Comparison of ENCODE assay signal across 19 cellular contexts in genomic region chr1:96474985-96475743, GRCh38.
"Had no signal": no experiment of that assay in that cellular context is flagged by ENCODE, and none has a peak within 500 bp of the region (broad histone marks: within the 10 kb centered on the region; RNA-seq: fewer than 3 reads in every experiment).

No MANE protein-coding gene starts in this region.

- H3K4me3 ChIP-seq: coronary artery, mucosa of descending colon, ovary, psoas muscle, suprapubic skin, transverse colon had no signal

- H3K4me1 ChIP-seq: psoas muscle, transverse colon had no signal

- H3K9me3 ChIP-seq: mucosa of descending colon, ovary, psoas muscle, suprapubic skin, transverse colon had no signal

- H3K36me3 ChIP-seq: brain microvascular endothelial cell, ovary, suprapubic skin, transverse colon had no signal

- H3K27me3 ChIP-seq: brain microvascular endothelial cell, ovary, suprapubic skin, transverse colon had no signal

- DNase-seq: activated CD4-positive, alpha-beta T cell treated with anti-CD3 and anti-CD28 coated beads, Interleukin-2, amount 10 ng/mL, durations not matched to agents 7 days and 5 days; activated CD8-positive, alpha-beta T cell treated with anti-CD3 and anti-CD28 coated beads, Interleukin-2, amount 10 ng/mL, durations not matched to agents 7 days and 5 days; activated naive CD4-positive, alpha-beta T cell treated with anti-CD3 and anti-CD28 coated beads for 36 hours; activated naive CD8-positive, alpha-beta T cell treated with anti-CD3 and anti-CD28 coated beads, Interleukin-2, amount 50 U/mL, for 24 hours; activated T-cell treated with anti-CD3 and anti-CD28 coated beads, Interleukin-2, amount 50 U/mL, for 4 hours; anterior cingulate cortex; brain microvascular endothelial cell; hypothalamus; mucosa of descending colon; naive B cell; ovary; psoas muscle; right cardiac atrium; stimulated activated CD4-positive, alpha-beta T cell treated with anti-CD3 and anti-CD28 coated beads, Interleukin-2, amount 100 ng/mL, for 24 hours; transverse colon had no signal

- H3K27ac ChIP-seq: brain microvascular endothelial cell, coronary artery, ovary, psoas muscle, suprapubic skin, transverse colon had no signal

- ATAC-seq: activated CD4-positive, CD25-positive, alpha-beta regulatory T cell treated with anti-CD3 and anti-CD28 coated beads, Interleukin-2, amount 50 U/mL, for 24 hours; activated CD8-positive, alpha-beta T cell treated with anti-CD3 and anti-CD28 coated beads, Interleukin-2, amount 10 ng/mL, durations not matched to agents 7 days and 5 days; activated naive CD8-positive, alpha-beta T cell treated with anti-CD3 and anti-CD28 coated beads, Interleukin-2, amount 50 U/mL, for 24 hours; activated T-cell treated with anti-CD3 and anti-CD28 coated beads, Interleukin-2, amount 50 U/mL, for 4 hours; left lobe of liver; mucosa of descending colon; psoas muscle; right cardiac atrium had no signal
